ENCODE assay signal across 1 cellular context in genomic region chr17:28507567-28508195, GRCh38.
TF ChIP-seq lines count a peak whose summit lies in the region.

No MANE protein-coding gene starts in this region.

TF ChIP-seq in WTC11, 78 proteins besides CTCF, POLR2A, EP300 and RAD21 (continued from another document):
- TF ChIP-seq, protein P1, sequence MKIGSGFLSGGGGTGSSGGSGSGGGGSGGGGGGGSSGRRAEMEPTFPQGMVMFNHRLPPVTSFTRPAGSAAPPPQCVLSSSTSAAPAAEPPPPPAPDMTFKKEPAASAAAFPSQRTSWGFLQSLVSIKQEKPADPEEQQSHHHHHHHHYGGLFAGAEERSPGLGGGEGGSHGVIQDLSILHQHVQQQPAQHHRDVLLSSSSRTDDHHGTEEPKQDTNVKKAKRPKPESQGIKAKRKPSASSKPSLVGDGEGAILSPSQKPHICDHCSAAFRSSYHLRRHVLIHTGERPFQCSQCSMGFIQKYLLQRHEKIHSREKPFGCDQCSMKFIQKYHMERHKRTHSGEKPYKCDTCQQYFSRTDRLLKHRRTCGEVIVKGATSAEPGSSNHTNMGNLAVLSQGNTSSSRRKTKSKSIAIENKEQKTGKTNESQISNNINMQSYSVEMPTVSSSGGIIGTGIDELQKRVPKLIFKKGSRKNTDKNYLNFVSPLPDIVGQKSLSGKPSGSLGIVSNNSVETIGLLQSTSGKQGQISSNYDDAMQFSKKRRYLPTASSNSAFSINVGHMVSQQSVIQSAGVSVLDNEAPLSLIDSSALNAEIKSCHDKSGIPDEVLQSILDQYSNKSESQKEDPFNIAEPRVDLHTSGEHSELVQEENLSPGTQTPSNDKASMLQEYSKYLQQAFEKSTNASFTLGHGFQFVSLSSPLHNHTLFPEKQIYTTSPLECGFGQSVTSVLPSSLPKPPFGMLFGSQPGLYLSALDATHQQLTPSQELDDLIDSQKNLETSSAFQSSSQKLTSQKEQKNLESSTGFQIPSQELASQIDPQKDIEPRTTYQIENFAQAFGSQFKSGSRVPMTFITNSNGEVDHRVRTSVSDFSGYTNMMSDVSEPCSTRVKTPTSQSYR (CRISPR knock-in tag; IDR thresholded peaks at IDR 0.05) = no peak
